In genomic region chr11:3796346-3796745, GRCh38 we compare ENCODE assay signal across 8 cellular contexts. TPM values are rescaled to one million over a fixed set of nuclear protein-coding genes. Genes with fewer than 3 reads are reported as not detected.
DNase-seq lines count a peak whose midpoint lies in the region; ATAC-seq and TF ChIP-seq lines count a peak whose summit lies in the region.

No MANE protein-coding gene starts in this region.

- no peaks in the 10 kb centered on the region for H3K9me2 ChIP-seq in Karpas-422 (replicated peaks; ENCODE audit: insufficient read depth, low read length)

- H3K9me3 Mint-ChIP-seq in dendritic cell treated with granulocyte-macrophage colony-stimulating factor and Interleukin-4, amounts not matched to agents 40 ng/mL and 50 ng/mL, for 4 days = no peaks in the 10 kb centered on the region
- no peaks in the 10 kb centered on the region for H3K9me3 Mint-ChIP-seq in naive thymus-derived CD8-positive, alpha-beta T cell

- no peaks in the 10 kb centered on the region for H3K4me1 ChIP-seq in BE2C
- H3K4me1 ChIP-seq in Karpas-422 (ENCODE audit: low read length) = peaks cover 32% of the 10 kb centered on the region

- ATAC-seq in naive thymus-derived CD8-positive, alpha-beta T cell = no peak

- peak overlapping the region; percentile 79 for H3K4me2 ChIP-seq in Karpas-422 (ENCODE audit: low read depth, low read length, poor library complexity, severe bottlenecking)

- H3K4me1 Mint-ChIP-seq in dendritic cell treated with granulocyte-macrophage colony-stimulating factor and Interleukin-4, amounts not matched to agents 40 ng/mL and 50 ng/mL, for 4 days (ENCODE audit: low read depth) = peaks cover 27% of the 10 kb centered on the region
- peaks cover 17 to 65% (median 55%) of the 10 kb centered on the region in 4 donors for H3K4me1 Mint-ChIP-seq in naive thymus-derived CD8-positive, alpha-beta T cell

- H3K27me3 ChIP-seq in BE2C (no peaks in the 10 kb centered on the region), Karpas-422 (ENCODE audit: low read length) (no peaks in the 10 kb centered on the region)

- intact Hi-C loops in dendritic cell treated with granulocyte-macrophage colony-stimulating factor and Interleukin-4, amounts not matched to agents 40 ng/mL and 50 ng/mL, for 4 days (cut with micrococcal nuclease) = no loop called here

- POLR2A ChIA-PET in naive thymus-derived CD8-positive, alpha-beta T cell (lab: Charles Lee) = interaction anchor here (0.9 to 2.3 kb wide), 3 partner anchors 11 to 44 kb away, joined by 3 to 10 read pairs (median 8); partner anchors contain the start of genes PGAP2 and RHOG

- H3K4me3 Mint-ChIP-seq in dendritic cell treated with granulocyte-macrophage colony-stimulating factor and Interleukin-4, amounts not matched to agents 40 ng/mL and 50 ng/mL, for 4 days = peak overlapping the region; percentile 93
- peak overlapping the region; percentile 86 to 97 (median 96) for H3K4me3 Mint-ChIP-seq in naive thymus-derived CD8-positive, alpha-beta T cell

- peaks cover 43% of the 10 kb centered on the region for H4K20me1 ChIP-seq in Karpas-422 (ENCODE audit: insufficient read depth, low read depth, low read length)

- H3K9me3 ChIP-seq in BE2C (no peaks in the 10 kb centered on the region), Karpas-422 (ENCODE audit: low read length) (no peaks in the 10 kb centered on the region)

- peak overlapping the region; percentile 52; the same call in 1 of the 2 replicates for H3K27ac ChIP-seq in Karpas-422 (ENCODE audit: low read length)

- no peaks in the 10 kb centered on the region for H3K27me3 Mint-ChIP-seq in dendritic cell treated with granulocyte-macrophage colony-stimulating factor and Interleukin-4, amounts not matched to agents 40 ng/mL and 50 ng/mL, for 4 days
- peaks cover 0 to 2% (median 0%) of the 10 kb centered on the region in 5 donors for H3K27me3 Mint-ChIP-seq in naive thymus-derived CD8-positive, alpha-beta T cell

- DNase-seq in BE2C (no peak), Karpas-422 (no peak), cerebellar nuclear complex (lab: John Stamatoyannopoulos, UW) (no peak), SHP77 treated with DMSO at 0.1 percent for 48 hours (lab: John Stamatoyannopoulos, UW) (no peak), DMS153 (lab: John Stamatoyannopoulos, UW) (no peak), NCI-H2196 (lab: John Stamatoyannopoulos, UW; ENCODE audit: unreplicated experiment) (no peak)
- DNase-seq in naive thymus-derived CD8-positive, alpha-beta T cell = peak in 1 of 10 donors; percentile 17

- peaks cover 59% of the 10 kb centered on the region for H3K79me2 ChIP-seq in Karpas-422 (ENCODE audit: low read length)

- no peak for TF ChIP-seq CTCF in BE2C (IDR thresholded peaks at IDR 0.05; ENCODE audit: low read depth, low read length)

- H3K4me3 ChIP-seq in BE2C (ENCODE audit: low read depth, low read length) (peak overlapping the region; percentile 73), Karpas-422 (ENCODE audit: low read length) (peak overlapping the region; percentile 92)

- H3K9ac ChIP-seq in Karpas-422 (ENCODE audit: low read length) = peak overlapping the region; percentile 93

- H3K27ac Mint-ChIP-seq in dendritic cell treated with granulocyte-macrophage colony-stimulating factor and Interleukin-4, amounts not matched to agents 40 ng/mL and 50 ng/mL, for 4 days = peak overlapping the region; percentile 98
- peak overlapping the region; percentile 93 to 100 (median 99) for H3K27ac Mint-ChIP-seq in naive thymus-derived CD8-positive, alpha-beta T cell

- H3K36me3 ChIP-seq in BE2C = peaks cover 9% of the 10 kb centered on the region
- peaks cover 32% of the 10 kb centered on the region for H3K36me3 ChIP-seq in Karpas-422 (ENCODE audit: insufficient read depth, low read length)

- peaks cover 46% of the 10 kb centered on the region for H3K36me3 Mint-ChIP-seq in dendritic cell treated with granulocyte-macrophage colony-stimulating factor and Interleukin-4, amounts not matched to agents 40 ng/mL and 50 ng/mL, for 4 days (ENCODE audit: low read depth)
- peaks cover 0 to 37% (median 0%) of the 10 kb centered on the region in 3 donors for H3K36me3 Mint-ChIP-seq in naive thymus-derived CD8-positive, alpha-beta T cell

- no peak overlapping the region for H2AFZ ChIP-seq in Karpas-422 (ENCODE audit: low read length)

RNA-seq across cellular contexts. Expression of gene NUP98, which starts 1.0 kb away (rescaled TPM):
- 36.4 TPM for polyA plus RNA-seq in BE2C (2012; ENCODE audit: insufficient read depth, insufficient read length, low read depth)
- 123 and 124 TPM in 2 replicates for total RNA-seq in Karpas-422 (2014; rRNA removed; shearing (Covaris generic); ENCODE audit: low replicate concordance)
- total RNA-seq in naive thymus-derived CD8-positive, alpha-beta T cell = 100 to 1,000 TPM; 106 to 126 TPM
- 10 to 100 TPM; 31.8 to 50.9 (median 44.9) TPM for polyA plus RNA-seq in naive thymus-derived CD8-positive, alpha-beta T cell

RNA-seq across cellular contexts. Expression of gene PGAP2, which starts 12.0 kb away (rescaled TPM):
- polyA plus RNA-seq in BE2C (2012; ENCODE audit: insufficient read depth, insufficient read length, low read depth) = 9.8 TPM
- 27.0 and 43.2 TPM in 2 replicates for total RNA-seq in Karpas-422 (2014; rRNA removed; shearing (Covaris generic); ENCODE audit: low replicate concordance)
- total RNA-seq in naive thymus-derived CD8-positive, alpha-beta T cell = 10 to 100 TPM; 23.0 to 23.1 TPM
- 10 to 100 TPM; 13.6 to 24.2 (median 21.9) TPM for polyA plus RNA-seq in naive thymus-derived CD8-positive, alpha-beta T cell

RNA-seq across cellular contexts. Expression of gene RHOG, which starts 44.4 kb away (rescaled TPM):
- 130 TPM for polyA plus RNA-seq in BE2C (2012; ENCODE audit: insufficient read depth, insufficient read length, low read depth)
- 54.6 and 68.5 TPM in 2 replicates for total RNA-seq in Karpas-422 (2014; rRNA removed; shearing (Covaris generic); ENCODE audit: low replicate concordance)
- total RNA-seq in naive thymus-derived CD8-positive, alpha-beta T cell = 10 to 100 TPM; 78.4 to 79.3 TPM
- 100 to 1,000 TPM; 125 to 175 (median 144) TPM for polyA plus RNA-seq in naive thymus-derived CD8-positive, alpha-beta T cell

RNA-seq across cellular contexts. Expression of gene STIM1, which starts 59.1 kb away (rescaled TPM):
- 29.2 TPM for polyA plus RNA-seq in BE2C (2012; ENCODE audit: insufficient read depth, insufficient read length, low read depth)
- 9.0 and 17.0 TPM in 2 replicates for total RNA-seq in Karpas-422 (2014; rRNA removed; shearing (Covaris generic); ENCODE audit: low replicate concordance)
- 100 to 1,000 TPM in 1 of 2 experiments, 10 to 100 TPM in 1; 98.7 to 101 TPM for total RNA-seq in naive thymus-derived CD8-positive, alpha-beta T cell
- 10 to 100 TPM; 33.4 to 39.0 (median 38.9) TPM for polyA plus RNA-seq in naive thymus-derived CD8-positive, alpha-beta T cell
